ENCODE assay signal across 14 cellular contexts in the genomic region with DNA sequence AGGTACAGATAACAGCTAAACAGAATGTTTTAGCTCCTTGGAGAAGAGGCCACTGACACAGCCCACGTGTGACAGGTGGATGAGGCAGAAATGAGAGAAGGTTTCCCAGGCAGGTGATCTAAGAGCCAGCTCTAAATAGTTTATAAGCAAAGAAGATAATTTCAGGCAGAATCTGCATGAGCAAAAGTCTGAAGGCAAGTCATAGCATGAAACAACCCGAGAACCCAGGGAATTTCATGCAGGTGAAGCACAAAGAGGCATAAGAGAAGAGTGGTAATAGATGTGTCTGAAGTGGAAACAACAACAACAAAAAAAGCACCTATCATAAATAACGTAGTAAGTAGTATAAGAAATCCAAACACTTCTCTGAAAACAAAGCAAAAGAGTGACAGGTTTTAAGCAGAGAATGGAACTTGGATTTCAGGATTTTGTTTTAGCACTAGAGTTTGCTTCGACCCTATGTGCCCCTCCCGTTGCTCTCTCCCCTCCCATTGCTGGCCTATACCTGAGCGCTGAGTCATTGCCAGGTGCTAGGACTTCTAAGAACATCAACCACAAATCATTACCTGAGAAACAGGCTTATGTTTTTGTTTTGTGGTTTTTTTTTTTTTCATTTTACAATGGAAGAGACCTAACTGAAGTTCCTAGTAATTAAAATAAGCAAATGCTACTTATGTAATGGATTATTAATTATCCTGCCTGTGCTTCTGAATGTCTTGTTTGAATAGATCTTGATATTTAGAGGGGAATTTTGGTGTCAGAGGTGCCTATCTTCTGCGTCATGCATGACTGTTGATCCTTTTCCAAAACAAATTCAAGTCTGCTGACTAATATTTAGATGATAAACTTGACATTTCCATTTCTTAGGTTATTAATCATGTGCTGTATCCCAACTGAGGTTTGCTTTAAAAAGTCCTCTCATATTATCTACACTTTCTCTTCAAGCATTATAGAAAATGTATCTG.
DNase-seq lines count a peak whose midpoint lies in the region; ATAC-seq, FAIRE-seq and TF ChIP-seq lines count a peak whose summit lies in the region.
"Had no signal": no experiment of that assay in that cellular context is flagged by ENCODE, and none has a peak within 500 bp of the region (broad histone marks: within the 10 kb centered on the region; RNA-seq: fewer than 3 reads in every experiment).

No MANE protein-coding gene starts in this region.

- H3K4me3 ChIP-seq in GM12865 (ENCODE audit: low read depth, low read length) (no peak overlapping the region), keratinocyte (ENCODE audit: control insufficient read depth in 2 of 3, extremely low read depth in 1 of 3, insufficient read depth in 2 of 3, low read depth in 1 of 3, low read length in 3 of 3) (peak overlapping the region in 2 of 3 experiments; percentile 64 to 65), testis (no peak overlapping the region)

- DNase-seq in GM12865 (ENCODE audit: low read depth) (peak; percentile 26), LoVo (ENCODE audit: low spot score) (peak; percentile 74), WTC11 (ENCODE audit: low spot score) (no peak), keratinocyte (ENCODE audit: low read depth, low spot score) (peak; percentile 81), testis (no peak), left lobe of liver (ENCODE audit: low spot score) (no peak), NCI-H2227 treated with DMSO at 0.1 percent for 48 hours (lab: John Stamatoyannopoulos, UW) (no peak)
- DNase-seq in activated CD4-positive, alpha-beta T cell treated with anti-CD3 and anti-CD28 coated beads for 48 hours: no peak
- DNase-seq: CD4-positive, alpha-beta T cell; stimulated activated CD8-positive, alpha-beta memory T cell treated with anti-CD3 and anti-CD28 coated beads, Interleukin-4, amount 100 ng/mL, for 48 hours had no signal

- no peaks in the 10 kb centered on the region for H3K27me3 Mint-ChIP-seq in WTC11 (ENCODE audit: low read depth)
- H3K27me3 Mint-ChIP-seq: memory B cell had no signal

- TF ChIP-seq POLR2A in testis (IDR thresholded peaks at IDR 0.05): no peak

- H3K36me3 ChIP-seq in keratinocyte (ENCODE audit: control insufficient read depth in 2 of 2, extremely low read depth in 1 of 2, insufficient read depth in 2 of 2, low read length in 2 of 2) (no peaks in the 10 kb centered on the region), testis (ENCODE audit: low read depth, missing control alignments) (no peaks in the 10 kb centered on the region)

- POLR2A ChIA-PET in WTC11 (lab: Charles Lee): no interaction called here

- H3K27ac ChIP-seq in keratinocyte (ENCODE audit: control insufficient read depth, insufficient read depth, low read length): peak overlapping the region; percentile 99
- no peak overlapping the region for H3K27ac ChIP-seq in testis
- H3K27ac ChIP-seq: VCaP had no signal

- H3K4me3 Mint-ChIP-seq in WTC11: no peak overlapping the region
- H3K4me3 Mint-ChIP-seq: activated naive CD4-positive, alpha-beta T cell treated with anti-CD3 and anti-CD28 coated beads, Interleukin-2, amount 50 U/mL, for 24 hours; CD4-positive, alpha-beta T cell; memory B cell had no signal

- 0 out of 2 replicates have a peak, but pooled peaks cover 3% of the 10 kb centered on the region for H3K36me3 Mint-ChIP-seq in WTC11
- H3K36me3 Mint-ChIP-seq: activated naive CD4-positive, alpha-beta T cell treated with anti-CD3 and anti-CD28 coated beads, Interleukin-2, amount 50 U/mL, for 24 hours; memory B cell had no signal

- no peaks in the 10 kb centered on the region for H3K9me1 ChIP-seq in keratinocyte (ENCODE audit: control insufficient read depth, extremely low read depth, insufficient read depth, low read length)

- H3K4me1 Mint-ChIP-seq in WTC11: peaks cover 15% of the 10 kb centered on the region
- H3K4me1 Mint-ChIP-seq: activated naive CD4-positive, alpha-beta T cell treated with anti-CD3 and anti-CD28 coated beads, Interleukin-2, amount 50 U/mL, for 24 hours; memory B cell had no signal

- peak overlapping the region; percentile 90 for H2AFZ ChIP-seq in keratinocyte (ENCODE audit: control insufficient read depth, low read length)

- no peaks in the 10 kb centered on the region for H3K9me3 ChIP-seq in keratinocyte (ENCODE audit: control insufficient read depth, low read depth, low read length)
- no peaks in the 10 kb centered on the region for H3K9me3 ChIP-seq in testis

- intact Hi-C loops in testis (cut with DNase I; ENCODE audit: low total_unique reads): no loop called here

- TF ChIP-seq CTCF in GM12865 (IDR thresholded peaks at IDR 0.05; ENCODE audit: insufficient read depth, low read depth, low read length, missing control alignments) (no peak), WTC11 (IDR thresholded peaks at IDR 0.05) (no peak), keratinocyte (optimal IDR thresholded peaks at IDR 0.05 in 1 of 3, IDR thresholded peaks at IDR 0.05 in 1 of 3, conservative IDR thresholded peaks at IDR 0.05 in 1 of 3; ENCODE audit: extremely low read depth in 1 of 3, insufficient read depth in 2 of 3, low read length in 3 of 3) (no peak), testis (IDR thresholded peaks at IDR 0.05) (no peak)

- peaks cover 9% of the 10 kb centered on the region for H3K4me1 ChIP-seq in keratinocyte (ENCODE audit: control insufficient read depth, extremely low read depth, insufficient read depth, low read length)
- H3K4me1 ChIP-seq in testis: no peaks in the 10 kb centered on the region

- H3K9me3 Mint-ChIP-seq in WTC11: peaks cover 22% of the 10 kb centered on the region
- H3K9me3 Mint-ChIP-seq: activated naive CD4-positive, alpha-beta T cell treated with anti-CD3 and anti-CD28 coated beads, Interleukin-2, amount 50 U/mL, for 24 hours had no signal

- H3K27ac Mint-ChIP-seq in WTC11: no peak overlapping the region; the same call in 1 of the 2 replicates
- H3K27ac Mint-ChIP-seq: activated naive CD4-positive, alpha-beta T cell treated with anti-CD3 and anti-CD28 coated beads, Interleukin-2, amount 50 U/mL, for 24 hours; CD4-positive, alpha-beta T cell; memory B cell had no signal

- CTCF ChIA-PET in WTC11 (lab: Charles Lee): no interaction called here

- H3K4me2 ChIP-seq in keratinocyte (ENCODE audit: control insufficient read depth, extremely low read depth, insufficient read depth, low read depth, low read length): peak overlapping the region; percentile 97

- 70 to 83% methylated on average over 7 of the region's 7 CpGs for WGBS in testis, 2 donors

- H3K9ac ChIP-seq in keratinocyte (ENCODE audit: control insufficient read depth, extremely low read depth, insufficient read depth, low read length): peak overlapping the region; percentile 75

- dilution Hi-C loops in keratinocyte (cut with MboI; ENCODE audit: extremely low pct_ligation_motif_present, low sequenced_read_pairs): no loop called here

- peak; percentile 52; the same call in 1 of the 2 replicates for ATAC-seq in WTC11
- ATAC-seq in left lobe of liver: no peak
- ATAC-seq: sciatic nerve had no signal

- no peaks in the 10 kb centered on the region for H4K20me1 ChIP-seq in keratinocyte (ENCODE audit: control insufficient read depth, extremely low read depth, insufficient read depth, low read length)

- H3K27me3 ChIP-seq in keratinocyte (ENCODE audit: control insufficient read depth, extremely low read depth, insufficient read depth, low read length) (no peaks in the 10 kb centered on the region), testis (no peaks in the 10 kb centered on the region)

- H3K79me2 ChIP-seq in keratinocyte (ENCODE audit: control insufficient read depth, insufficient read depth, low read length): no peaks in the 10 kb centered on the region

- FAIRE-seq in keratinocyte (lab: Jason Lieb, UNC): peak; percentile 90

TF ChIP-seq in WTC11, 78 proteins besides CTCF, POLR2A, EP300 and RAD21:
- TF ChIP-seq NFE2L1 (CRISPR knock-in tag; IDR thresholded peaks at IDR 0.05): peak; percentile 63
- no peak for TF ChIP-seq RELA (CRISPR knock-in tag; IDR thresholded peaks at IDR 0.05; ENCODE audit: borderline replicate concordance)

Comparison
In these comparisons a context has a peak if more than half of its experiments do, and no peak if none do; other contexts are left out.
1. DNase-seq: peak in GM12865 (single experiment), LoVo (single experiment) and keratinocyte (single experiment); none in WTC11 (single experiment), testis (single experiment), left lobe of liver (single experiment), NCI-H2227 treated with DMSO at 0.1 percent for 48 hours (single experiment) and activated CD4-positive, alpha-beta T cell treated with anti-CD3 and anti-CD28 coated beads for 48 hours (single experiment).
2. H3K4me3 ChIP-seq: peak in keratinocyte (2 of 3); none in GM12865 (single experiment) and testis (0 of 2).